8 cellular contexts compared by ENCODE assay signal in the genomic region with DNA sequence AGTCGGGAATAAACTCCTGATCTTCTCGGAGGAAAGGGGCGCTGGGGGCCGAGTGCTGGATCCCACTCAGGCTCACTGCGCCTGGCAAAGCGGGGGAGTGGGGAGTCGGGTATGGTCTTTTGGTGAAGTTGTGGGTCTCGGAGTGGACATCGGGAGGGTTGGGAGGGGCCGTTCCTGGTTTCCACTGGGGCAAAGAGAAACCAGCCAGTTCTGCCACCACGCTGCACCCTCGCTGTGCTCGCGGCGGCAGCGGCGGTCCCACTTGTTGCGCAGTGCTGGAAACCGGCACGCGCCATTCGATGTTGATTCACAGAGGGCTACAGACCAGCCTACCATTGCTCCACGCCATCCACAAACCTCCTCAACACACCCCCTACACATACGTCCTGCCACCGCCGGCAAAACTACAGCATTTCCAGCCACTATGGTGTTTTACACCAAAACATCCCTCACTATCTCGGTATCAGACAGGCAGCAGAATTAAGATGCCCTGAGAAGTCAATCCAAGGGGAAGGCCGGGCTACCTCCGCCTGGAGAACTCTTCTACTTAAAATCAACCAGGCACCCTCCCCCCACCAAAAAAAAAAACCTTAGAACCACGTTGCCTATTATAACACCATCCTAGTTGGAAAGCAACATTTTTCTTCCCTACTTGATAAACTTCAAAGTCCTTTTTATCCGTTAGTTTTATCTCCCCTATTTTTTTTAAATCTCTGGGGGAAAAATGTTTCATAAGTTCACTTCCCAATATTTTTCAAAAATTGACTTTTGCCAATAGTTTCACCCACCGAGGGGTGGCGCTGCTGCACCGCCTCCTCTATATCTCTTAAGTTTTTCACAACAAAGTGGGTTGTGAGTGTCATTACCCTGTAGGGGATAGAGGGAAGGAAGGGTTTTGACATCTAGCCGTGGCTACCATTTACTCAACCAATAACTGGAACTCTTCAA. TPM values are rescaled to one million over a fixed set of nuclear protein-coding genes. Genes with fewer than 3 reads are reported as not detected.
DNase-seq lines count a peak whose midpoint lies in the region; ATAC-seq, FAIRE-seq and TF ChIP-seq lines count a peak whose summit lies in the region.

No MANE protein-coding gene starts in this region.

- no peak for DNase-seq in D721Med (ENCODE audit: insufficient read length, low spot score)
- peak; percentile 76 to 79 for DNase-seq in Kasumi-1 (lab: John Stamatoyannopoulos, UW)
- peak; percentile 81 for DNase-seq in SK-MEL-5 (ENCODE audit: low read depth, low spot score)
- peak; percentile 75 for DNase-seq in activated naive CD8-positive, alpha-beta T cell treated with anti-CD3 and anti-CD28 coated beads for 36 hours
- DNase-seq in head of caudate nucleus, result peak in 41 of 42 donors; percentile 42 to 87 (median 72)
- DNase-seq in ovary, result peak; percentile 69 to 85 (median 80)

- no peak for FAIRE-seq in D721Med (lab: Jason Lieb, UNC)

- no peaks in the 10 kb centered on the region for H3K27me3 ChIP-seq in ovary

- peak overlapping the region; percentile 91 for H3K4me3 Mint-ChIP-seq in activated naive CD8-positive, alpha-beta T cell treated with anti-CD3 and anti-CD28 coated beads for 36 hours

- H3K4me1 Mint-ChIP-seq in activated naive CD8-positive, alpha-beta T cell treated with anti-CD3 and anti-CD28 coated beads for 36 hours, result peaks cover 51% of the 10 kb centered on the region

- peaks cover 5% of the 10 kb centered on the region for H3K36me3 Mint-ChIP-seq in activated naive CD8-positive, alpha-beta T cell treated with anti-CD3 and anti-CD28 coated beads for 36 hours

- in situ Hi-C loops in SK-MEL-5 (cut with HindIII; ENCODE audit: low pct_unique_long_range_greater_than_20kb, low sequenced_read_pairs), result loop anchor here (10.0 to 25.0 kb wide), 4 partner anchors 393 to 1403 kb away; no protein-coding TSS in a partner anchor

- H3K9me3 ChIP-seq in ovary, result no peaks in the 10 kb centered on the region

- no peak for TF ChIP-seq POLR2A in ovary (IDR thresholded peaks at IDR 0.05)

- intact Hi-C loops in head of caudate nucleus (cut with DNase I), result loop anchor here (2.0 to 10.0 kb wide), 3 partner anchors 523 to 1215 kb away; no protein-coding TSS in a partner anchor
- intact Hi-C loops in ovary (cut with DNase I), result loop anchor here (2.0 to 10.0 kb wide), 15 partner anchors 171 to 1407 kb away; a partner anchor contains a TSS

- whole genome bisulfite sequencing in ovary, 3 donors, result 2% methylated on average over 35 of the region's 35 CpGs
- WGBS in urinary bladder, result 2% methylated on average over 35 of the region's 35 CpGs

- H3K36me3 ChIP-seq in ovary, result no peaks in the 10 kb centered on the region
- no peaks in the 10 kb centered on the region for H3K36me3 ChIP-seq in urinary bladder (ENCODE audit: insufficient read depth)

- H3K9me3 Mint-ChIP-seq in activated naive CD8-positive, alpha-beta T cell treated with anti-CD3 and anti-CD28 coated beads for 36 hours, result no peaks in the 10 kb centered on the region

- peaks cover 6% of the 10 kb centered on the region for H3K27me3 Mint-ChIP-seq in activated naive CD8-positive, alpha-beta T cell treated with anti-CD3 and anti-CD28 coated beads for 36 hours

- no peak for TF ChIP-seq EP300 in ovary (IDR thresholded peaks at IDR 0.05)

- H3K4me1 ChIP-seq in ovary (ENCODE audit: insufficient read depth) (no peaks in the 10 kb centered on the region), urinary bladder (ENCODE audit: insufficient read depth) (peaks cover 3% of the 10 kb centered on the region)

- ATAC-seq in GM19351 (IDR thresholded peaks at IDR 0.05; ENCODE audit: unreplicated experiment), result no peak

- H3K27ac Mint-ChIP-seq in activated naive CD8-positive, alpha-beta T cell treated with anti-CD3 and anti-CD28 coated beads for 36 hours, result peak overlapping the region; percentile 100

- H3K4me3 ChIP-seq in ovary (peak overlapping the region; percentile 88), urinary bladder (ENCODE audit: low read depth, low read length) (peak overlapping the region; percentile 90)

- TF ChIP-seq CTCF in D721Med (IDR thresholded peaks at IDR 0.05; ENCODE audit: insufficient read depth, missing control alignments) (peak; percentile 91), ovary (IDR thresholded peaks at IDR 0.05) (peak; percentile 82 to 88 (median 84))

- peak overlapping the region; percentile 94 to 100 for H3K27ac ChIP-seq in ovary
- H3K27ac ChIP-seq in urinary bladder (ENCODE audit: low read depth), result peak overlapping the region; percentile 97

RNA-seq across cellular contexts. Expression of a gene that starts 3.6 kb away (rescaled TPM):
- total RNA-seq in SK-MEL-5 (2014; rRNA removed; shearing (Covaris generic)), result 8.1 and 10.2 TPM in 2 replicates
- polyA plus RNA-seq in SK-MEL-5 (2015; cell fraction: cytosol; rRNA removed), result 18.8 and 21.9 TPM in 2 replicates
- polyA plus RNA-seq in SK-MEL-5 (2015; cell fraction: nucleus; rRNA removed), result 54.8 and 72.5 TPM in 2 replicates
- total RNA-seq in activated naive CD8-positive, alpha-beta T cell treated with anti-CD3 and anti-CD28 coated beads for 36 hours, result 1 to 10 TPM; 8.0 to 8.9 TPM
- 10 to 100 TPM; 51.6 to 91.1 (median 60.2) TPM for total RNA-seq in ovary
- polyA plus RNA-seq in ovary, result 10 to 100 TPM; 46.3 to 46.8 TPM
- 9.8 TPM for total RNA-seq in urinary bladder
- 96.4 TPM for polyA plus RNA-seq in urinary bladder

RNA-seq across cellular contexts. Expression of a gene that starts 39.3 kb away (rescaled TPM):
- total RNA-seq in SK-MEL-5 (2014; rRNA removed; shearing (Covaris generic)), result not detected in 2 replicates
- not detected in 2 replicates for polyA plus RNA-seq in SK-MEL-5 (2015; cell fraction: cytosol; rRNA removed)
- not detected in 2 replicates for polyA plus RNA-seq in SK-MEL-5 (2015; cell fraction: nucleus; rRNA removed)
- total RNA-seq in activated naive CD8-positive, alpha-beta T cell treated with anti-CD3 and anti-CD28 coated beads for 36 hours, result not detected
- not detected for total RNA-seq in ovary
- polyA plus RNA-seq in ovary, result not detected
- not detected for total RNA-seq in urinary bladder
- polyA plus RNA-seq in urinary bladder, result not detected
